In the genomic region with DNA sequence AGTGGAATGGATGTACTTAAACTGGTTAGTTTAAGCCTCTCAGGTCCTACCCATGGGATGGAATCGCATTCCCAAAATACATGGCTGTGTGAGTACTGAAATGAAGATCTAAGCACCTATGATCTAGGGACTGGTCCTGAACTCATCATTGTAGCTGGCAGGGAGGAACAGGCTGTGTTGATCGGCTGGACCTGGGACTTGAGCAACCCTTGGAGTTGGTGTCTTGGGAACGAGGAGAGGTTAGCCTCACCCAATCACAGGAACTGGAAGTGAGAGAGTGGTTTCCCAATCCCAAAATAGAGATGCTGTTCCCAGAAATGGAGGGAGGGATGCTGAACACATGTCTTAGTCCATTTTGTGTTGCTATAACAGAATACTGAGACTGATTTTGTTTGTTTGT, we compare ENCODE assay signal across 3 cellular contexts.
TF ChIP-seq lines count a peak whose summit lies in the region.

No MANE protein-coding gene starts in this region.

TF ChIP-seq in GM23338, 12 proteins besides CTCF, POLR2A, EP300 and RAD21 (continues in another document):
- TF ChIP-seq, protein P1, sequence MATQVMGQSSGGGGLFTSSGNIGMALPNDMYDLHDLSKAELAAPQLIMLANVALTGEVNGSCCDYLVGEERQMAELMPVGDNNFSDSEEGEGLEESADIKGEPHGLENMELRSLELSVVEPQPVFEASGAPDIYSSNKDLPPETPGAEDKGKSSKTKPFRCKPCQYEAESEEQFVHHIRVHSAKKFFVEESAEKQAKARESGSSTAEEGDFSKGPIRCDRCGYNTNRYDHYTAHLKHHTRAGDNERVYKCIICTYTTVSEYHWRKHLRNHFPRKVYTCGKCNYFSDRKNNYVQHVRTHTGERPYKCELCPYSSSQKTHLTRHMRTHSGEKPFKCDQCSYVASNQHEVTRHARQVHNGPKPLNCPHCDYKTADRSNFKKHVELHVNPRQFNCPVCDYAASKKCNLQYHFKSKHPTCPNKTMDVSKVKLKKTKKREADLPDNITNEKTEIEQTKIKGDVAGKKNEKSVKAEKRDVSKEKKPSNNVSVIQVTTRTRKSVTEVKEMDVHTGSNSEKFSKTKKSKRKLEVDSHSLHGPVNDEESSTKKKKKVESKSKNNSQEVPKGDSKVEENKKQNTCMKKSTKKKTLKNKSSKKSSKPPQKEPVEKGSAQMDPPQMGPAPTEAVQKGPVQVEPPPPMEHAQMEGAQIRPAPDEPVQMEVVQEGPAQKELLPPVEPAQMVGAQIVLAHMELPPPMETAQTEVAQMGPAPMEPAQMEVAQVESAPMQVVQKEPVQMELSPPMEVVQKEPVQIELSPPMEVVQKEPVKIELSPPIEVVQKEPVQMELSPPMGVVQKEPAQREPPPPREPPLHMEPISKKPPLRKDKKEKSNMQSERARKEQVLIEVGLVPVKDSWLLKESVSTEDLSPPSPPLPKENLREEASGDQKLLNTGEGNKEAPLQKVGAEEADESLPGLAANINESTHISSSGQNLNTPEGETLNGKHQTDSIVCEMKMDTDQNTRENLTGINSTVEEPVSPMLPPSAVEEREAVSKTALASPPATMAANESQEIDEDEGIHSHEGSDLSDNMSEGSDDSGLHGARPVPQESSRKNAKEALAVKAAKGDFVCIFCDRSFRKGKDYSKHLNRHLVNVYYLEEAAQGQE (IDR thresholded peaks at IDR 0.05; ENCODE audit: unreplicated experiment): no peak
- no peak for TF ChIP-seq EZH2phosphoT487 (IDR thresholded peaks at IDR 0.05; ENCODE audit: unreplicated experiment)

TF ChIP-seq in K562, 482 proteins besides CTCF, POLR2A, EP300 and RAD21:
- TF ChIP-seq, protein P2, sequence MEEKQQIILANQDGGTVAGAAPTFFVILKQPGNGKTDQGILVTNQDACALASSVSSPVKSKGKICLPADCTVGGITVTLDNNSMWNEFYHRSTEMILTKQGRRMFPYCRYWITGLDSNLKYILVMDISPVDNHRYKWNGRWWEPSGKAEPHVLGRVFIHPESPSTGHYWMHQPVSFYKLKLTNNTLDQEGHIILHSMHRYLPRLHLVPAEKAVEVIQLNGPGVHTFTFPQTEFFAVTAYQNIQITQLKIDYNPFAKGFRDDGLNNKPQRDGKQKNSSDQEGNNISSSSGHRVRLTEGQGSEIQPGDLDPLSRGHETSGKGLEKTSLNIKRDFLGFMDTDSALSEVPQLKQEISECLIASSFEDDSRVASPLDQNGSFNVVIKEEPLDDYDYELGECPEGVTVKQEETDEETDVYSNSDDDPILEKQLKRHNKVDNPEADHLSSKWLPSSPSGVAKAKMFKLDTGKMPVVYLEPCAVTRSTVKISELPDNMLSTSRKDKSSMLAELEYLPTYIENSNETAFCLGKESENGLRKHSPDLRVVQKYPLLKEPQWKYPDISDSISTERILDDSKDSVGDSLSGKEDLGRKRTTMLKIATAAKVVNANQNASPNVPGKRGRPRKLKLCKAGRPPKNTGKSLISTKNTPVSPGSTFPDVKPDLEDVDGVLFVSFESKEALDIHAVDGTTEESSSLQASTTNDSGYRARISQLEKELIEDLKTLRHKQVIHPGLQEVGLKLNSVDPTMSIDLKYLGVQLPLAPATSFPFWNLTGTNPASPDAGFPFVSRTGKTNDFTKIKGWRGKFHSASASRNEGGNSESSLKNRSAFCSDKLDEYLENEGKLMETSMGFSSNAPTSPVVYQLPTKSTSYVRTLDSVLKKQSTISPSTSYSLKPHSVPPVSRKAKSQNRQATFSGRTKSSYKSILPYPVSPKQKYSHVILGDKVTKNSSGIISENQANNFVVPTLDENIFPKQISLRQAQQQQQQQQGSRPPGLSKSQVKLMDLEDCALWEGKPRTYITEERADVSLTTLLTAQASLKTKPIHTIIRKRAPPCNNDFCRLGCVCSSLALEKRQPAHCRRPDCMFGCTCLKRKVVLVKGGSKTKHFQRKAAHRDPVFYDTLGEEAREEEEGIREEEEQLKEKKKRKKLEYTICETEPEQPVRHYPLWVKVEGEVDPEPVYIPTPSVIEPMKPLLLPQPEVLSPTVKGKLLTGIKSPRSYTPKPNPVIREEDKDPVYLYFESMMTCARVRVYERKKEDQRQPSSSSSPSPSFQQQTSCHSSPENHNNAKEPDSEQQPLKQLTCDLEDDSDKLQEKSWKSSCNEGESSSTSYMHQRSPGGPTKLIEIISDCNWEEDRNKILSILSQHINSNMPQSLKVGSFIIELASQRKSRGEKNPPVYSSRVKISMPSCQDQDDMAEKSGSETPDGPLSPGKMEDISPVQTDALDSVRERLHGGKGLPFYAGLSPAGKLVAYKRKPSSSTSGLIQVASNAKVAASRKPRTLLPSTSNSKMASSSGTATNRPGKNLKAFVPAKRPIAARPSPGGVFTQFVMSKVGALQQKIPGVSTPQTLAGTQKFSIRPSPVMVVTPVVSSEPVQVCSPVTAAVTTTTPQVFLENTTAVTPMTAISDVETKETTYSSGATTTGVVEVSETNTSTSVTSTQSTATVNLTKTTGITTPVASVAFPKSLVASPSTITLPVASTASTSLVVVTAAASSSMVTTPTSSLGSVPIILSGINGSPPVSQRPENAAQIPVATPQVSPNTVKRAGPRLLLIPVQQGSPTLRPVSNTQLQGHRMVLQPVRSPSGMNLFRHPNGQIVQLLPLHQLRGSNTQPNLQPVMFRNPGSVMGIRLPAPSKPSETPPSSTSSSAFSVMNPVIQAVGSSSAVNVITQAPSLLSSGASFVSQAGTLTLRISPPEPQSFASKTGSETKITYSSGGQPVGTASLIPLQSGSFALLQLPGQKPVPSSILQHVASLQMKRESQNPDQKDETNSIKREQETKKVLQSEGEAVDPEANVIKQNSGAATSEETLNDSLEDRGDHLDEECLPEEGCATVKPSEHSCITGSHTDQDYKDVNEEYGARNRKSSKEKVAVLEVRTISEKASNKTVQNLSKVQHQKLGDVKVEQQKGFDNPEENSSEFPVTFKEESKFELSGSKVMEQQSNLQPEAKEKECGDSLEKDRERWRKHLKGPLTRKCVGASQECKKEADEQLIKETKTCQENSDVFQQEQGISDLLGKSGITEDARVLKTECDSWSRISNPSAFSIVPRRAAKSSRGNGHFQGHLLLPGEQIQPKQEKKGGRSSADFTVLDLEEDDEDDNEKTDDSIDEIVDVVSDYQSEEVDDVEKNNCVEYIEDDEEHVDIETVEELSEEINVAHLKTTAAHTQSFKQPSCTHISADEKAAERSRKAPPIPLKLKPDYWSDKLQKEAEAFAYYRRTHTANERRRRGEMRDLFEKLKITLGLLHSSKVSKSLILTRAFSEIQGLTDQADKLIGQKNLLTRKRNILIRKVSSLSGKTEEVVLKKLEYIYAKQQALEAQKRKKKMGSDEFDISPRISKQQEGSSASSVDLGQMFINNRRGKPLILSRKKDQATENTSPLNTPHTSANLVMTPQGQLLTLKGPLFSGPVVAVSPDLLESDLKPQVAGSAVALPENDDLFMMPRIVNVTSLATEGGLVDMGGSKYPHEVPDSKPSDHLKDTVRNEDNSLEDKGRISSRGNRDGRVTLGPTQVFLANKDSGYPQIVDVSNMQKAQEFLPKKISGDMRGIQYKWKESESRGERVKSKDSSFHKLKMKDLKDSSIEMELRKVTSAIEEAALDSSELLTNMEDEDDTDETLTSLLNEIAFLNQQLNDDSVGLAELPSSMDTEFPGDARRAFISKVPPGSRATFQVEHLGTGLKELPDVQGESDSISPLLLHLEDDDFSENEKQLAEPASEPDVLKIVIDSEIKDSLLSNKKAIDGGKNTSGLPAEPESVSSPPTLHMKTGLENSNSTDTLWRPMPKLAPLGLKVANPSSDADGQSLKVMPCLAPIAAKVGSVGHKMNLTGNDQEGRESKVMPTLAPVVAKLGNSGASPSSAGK (IDR thresholded peaks at IDR 0.05): 0 out of 2 replicates have a peak, but pooled peaks have one; percentile 1
- no peak for TF ChIP-seq ATF7 (IDR thresholded peaks at IDR 0.05)

TF ChIP-seq in endothelial cell of umbilical vein, 7 proteins besides CTCF, POLR2A, EP300 and RAD21:
- no peak for TF ChIP-seq FOS (IDR thresholded peaks at IDR 0.05; ENCODE audit: borderline replicate concordance, insufficient read depth, low read length)
- no peak for TF ChIP-seq POLR2AphosphoS5 (IDR thresholded peaks at IDR 0.05; ENCODE audit: insufficient read depth, low read depth, low read length)
- no peak for TF ChIP-seq EZH2 (IDR thresholded peaks at IDR 0.05; ENCODE audit: borderline replicate concordance, low read depth, low read length, severe bottlenecking)
- no peak for TF ChIP-seq GATA2 (IDR thresholded peaks at IDR 0.05; ENCODE audit: insufficient read depth, insufficient read length, low read depth, low read length)
- TF ChIP-seq MYC (IDR thresholded peaks at IDR 0.05; ENCODE audit: low read depth, low read length): no peak
- TF ChIP-seq, protein P3, sequence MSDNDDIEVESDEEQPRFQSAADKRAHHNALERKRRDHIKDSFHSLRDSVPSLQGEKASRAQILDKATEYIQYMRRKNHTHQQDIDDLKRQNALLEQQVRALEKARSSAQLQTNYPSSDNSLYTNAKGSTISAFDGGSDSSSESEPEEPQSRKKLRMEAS (IDR thresholded peaks at IDR 0.05; ENCODE audit: insufficient read depth, insufficient read length): no peak
- no peak for TF ChIP-seq JUN (IDR thresholded peaks at IDR 0.05; ENCODE audit: borderline replicate concordance, insufficient read depth, insufficient read length, low read depth)
